Comparison of ENCODE assay signal across 1 cellular context in the genomic region with DNA sequence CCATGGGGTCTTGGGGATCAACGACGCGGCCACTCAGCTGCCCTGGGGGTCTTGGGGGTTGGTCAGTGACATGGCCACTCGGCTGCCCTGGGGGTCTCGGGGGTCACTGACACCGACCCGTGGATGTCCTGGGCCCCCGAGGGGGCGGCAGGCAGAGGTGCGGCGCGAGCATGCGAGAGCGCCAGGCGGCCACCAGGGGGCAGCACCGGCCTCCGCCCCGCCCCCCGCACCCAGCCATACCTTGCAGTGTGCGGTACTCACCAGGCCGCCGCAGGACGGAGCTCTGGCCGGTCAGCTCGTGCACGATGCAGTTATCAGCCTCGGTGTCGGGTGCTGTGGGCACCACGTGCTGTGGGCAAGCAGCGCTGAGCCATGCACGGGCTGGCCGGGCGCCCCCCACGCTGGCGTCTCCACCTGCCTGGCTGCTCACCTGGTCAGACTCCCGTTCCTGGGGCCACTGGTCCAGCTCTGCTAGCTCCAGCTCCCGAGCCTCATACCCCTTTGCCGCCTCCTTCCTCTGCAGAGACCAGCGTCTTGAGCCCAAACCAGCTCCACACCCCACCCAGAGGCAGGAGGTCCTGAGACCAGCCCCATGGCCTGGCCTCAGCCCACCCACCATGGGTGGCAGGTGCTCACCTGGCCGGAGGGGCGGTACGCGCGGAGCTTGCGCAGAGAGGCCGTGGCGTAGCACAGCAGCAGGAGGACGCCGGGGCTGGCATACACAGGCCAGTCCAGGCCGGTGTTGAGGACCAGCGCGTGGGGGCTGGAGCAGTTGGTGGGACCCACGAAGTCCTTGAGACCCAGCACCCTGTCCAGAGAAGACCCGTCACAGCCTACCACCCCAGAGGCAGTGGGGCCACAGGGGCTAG.
TF ChIP-seq lines count a peak whose summit lies in the region.

No MANE protein-coding gene starts in this region.

TF ChIP-seq in HepG2, 621 proteins besides CTCF, POLR2A, EP300 and RAD21 (continued from another document and continues in another):
- TF ChIP-seq HOXA3 (CRISPR knock-in tag; IDR thresholded peaks at IDR 0.05) (peak; percentile 77), HIVEP1 (CRISPR knock-in tag; IDR thresholded peaks at IDR 0.05) (peak; percentile 50; the same call in 1 of the 2 replicates), ZFY (CRISPR knock-in tag; IDR thresholded peaks at IDR 0.05) (peak; percentile 42; the same call in 1 of the 2 replicates), RELA (CRISPR knock-in tag; IDR thresholded peaks at IDR 0.05) (0 out of 2 replicates have a peak, but pooled peaks have one; percentile 65), ZNF225 (CRISPR knock-in tag; IDR thresholded peaks at IDR 0.05) (0 out of 2 replicates have a peak, but pooled peaks have one; percentile 50), FOSL2 (CRISPR knock-in tag; IDR thresholded peaks at IDR 0.05) (peak; percentile 21; the same call in 1 of the 2 replicates), WIZ (CRISPR knock-in tag; IDR thresholded peaks at IDR 0.05) (0 out of 2 replicates have a peak, but pooled peaks have one; percentile 74), ZNF691 (CRISPR knock-in tag; IDR thresholded peaks at IDR 0.05; ENCODE audit: borderline replicate concordance, low read depth) (peak; percentile 78; the same call in 1 of the 2 replicates), SRSF1 (optimal IDR thresholded peaks at IDR 0.05; ENCODE audit: low read depth, low read length) (peak; percentile 61), ZNF552 (CRISPR knock-in tag; IDR thresholded peaks at IDR 0.05; ENCODE audit: borderline replicate concordance) (no peak), RBFOX2 (IDR thresholded peaks at IDR 0.05; ENCODE audit: low read depth, low read length) (no peak), ATF7 (IDR thresholded peaks at IDR 0.05) (no peak), ATF7 (CRISPR knock-in tag; IDR thresholded peaks at IDR 0.05) (0 out of 2 replicates have a peak, but pooled peaks have one; percentile 36), ZNF777 (CRISPR knock-in tag; IDR thresholded peaks at IDR 0.05) (peak; percentile 70), ZNF563 (CRISPR knock-in tag; IDR thresholded peaks at IDR 0.05) (no peak), ZBTB7A (CRISPR knock-in tag; IDR thresholded peaks at IDR 0.05) (peak; percentile 73; the same call in 1 of the 2 replicates), CHCHD3 (CRISPR knock-in tag; IDR thresholded peaks at IDR 0.05) (peak; percentile 92), NFIB (CRISPR knock-in tag; IDR thresholded peaks at IDR 0.05; ENCODE audit: borderline replicate concordance) (peak; percentile 89; the same call in 1 of the 2 replicates), ZNF766 (CRISPR knock-in tag; IDR thresholded peaks at IDR 0.05; ENCODE audit: borderline replicate concordance) (no peak), LCORL (IDR thresholded peaks at IDR 0.05) (no peak), LCORL (CRISPR knock-in tag; IDR thresholded peaks at IDR 0.05) (peak; percentile 40; the same call in 1 of the 2 replicates), SMC3 (IDR thresholded peaks at IDR 0.05; ENCODE audit: low read length) (peak; percentile 30; the same call in 1 of the 2 replicates), ZBTB38 (CRISPR knock-in tag; IDR thresholded peaks at IDR 0.05) (peak; percentile 97), HDAC1 (CRISPR knock-in tag; IDR thresholded peaks at IDR 0.05) (peak; percentile 36; the same call in 1 of the 2 replicates), ZBTB46 (CRISPR knock-in tag; IDR thresholded peaks at IDR 0.05; ENCODE audit: borderline replicate concordance) (peak; percentile 77; the same call in 1 of the 2 replicates), RFXAP (CRISPR knock-in tag; IDR thresholded peaks at IDR 0.05; ENCODE audit: borderline replicate concordance) (0 out of 2 replicates have a peak, but pooled peaks have one; percentile 21), CC2D1A (CRISPR knock-in tag; IDR thresholded peaks at IDR 0.05) (no peak), ZZZ3 (CRISPR knock-in tag; IDR thresholded peaks at IDR 0.05; ENCODE audit: borderline replicate concordance) (no peak), MXD4 (CRISPR knock-in tag; IDR thresholded peaks at IDR 0.05) (peak; percentile 58; the same call in 1 of the 2 replicates), AHR (CRISPR knock-in tag; IDR thresholded peaks at IDR 0.05) (peak; percentile 88; the same call in 1 of the 2 replicates), RBM39 (IDR thresholded peaks at IDR 0.05; ENCODE audit: low read depth, low read length, poor library complexity, severe bottlenecking) (no peak), ZNF34 (CRISPR knock-in tag; IDR thresholded peaks at IDR 0.05; ENCODE audit: borderline replicate concordance) (no peak), ZSCAN25 (CRISPR knock-in tag; IDR thresholded peaks at IDR 0.05) (peak; percentile 93), MAF1 (CRISPR knock-in tag; IDR thresholded peaks at IDR 0.05; ENCODE audit: borderline replicate concordance) (0 out of 2 replicates have a peak, but pooled peaks have one; percentile 45), SNAI1 (CRISPR knock-in tag; IDR thresholded peaks at IDR 0.05; ENCODE audit: borderline replicate concordance) (no peak), SAFB2 (CRISPR knock-in tag; IDR thresholded peaks at IDR 0.05; ENCODE audit: borderline replicate concordance, low read depth) (peak; percentile 83; the same call in 1 of the 2 replicates)
- TF ChIP-seq, protein P1, sequence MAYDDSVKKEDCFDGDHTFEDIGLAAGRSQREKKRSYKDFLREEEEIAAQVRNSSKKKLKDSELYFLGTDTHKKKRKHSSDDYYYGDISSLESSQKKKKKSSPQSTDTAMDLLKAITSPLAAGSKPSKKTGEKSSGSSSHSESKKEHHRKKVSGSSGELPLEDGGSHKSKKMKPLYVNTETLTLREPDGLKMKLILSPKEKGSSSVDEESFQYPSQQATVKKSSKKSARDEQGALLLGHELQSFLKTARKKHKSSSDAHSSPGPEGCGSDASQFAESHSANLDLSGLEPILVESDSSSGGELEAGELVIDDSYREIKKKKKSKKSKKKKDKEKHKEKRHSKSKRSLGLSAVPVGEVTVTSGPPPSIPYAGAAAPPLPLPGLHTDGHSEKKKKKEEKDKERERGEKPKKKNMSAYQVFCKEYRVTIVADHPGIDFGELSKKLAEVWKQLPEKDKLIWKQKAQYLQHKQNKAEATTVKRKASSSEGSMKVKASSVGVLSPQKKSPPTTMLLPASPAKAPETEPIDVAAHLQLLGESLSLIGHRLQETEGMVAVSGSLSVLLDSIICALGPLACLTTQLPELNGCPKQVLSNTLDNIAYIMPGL (CRISPR knock-in tag; IDR thresholded peaks at IDR 0.05; ENCODE audit: borderline replicate concordance in 1 of 2, low read depth in 1 of 2): peak; percentile 81 to 85
- TF ChIP-seq, protein P2, sequence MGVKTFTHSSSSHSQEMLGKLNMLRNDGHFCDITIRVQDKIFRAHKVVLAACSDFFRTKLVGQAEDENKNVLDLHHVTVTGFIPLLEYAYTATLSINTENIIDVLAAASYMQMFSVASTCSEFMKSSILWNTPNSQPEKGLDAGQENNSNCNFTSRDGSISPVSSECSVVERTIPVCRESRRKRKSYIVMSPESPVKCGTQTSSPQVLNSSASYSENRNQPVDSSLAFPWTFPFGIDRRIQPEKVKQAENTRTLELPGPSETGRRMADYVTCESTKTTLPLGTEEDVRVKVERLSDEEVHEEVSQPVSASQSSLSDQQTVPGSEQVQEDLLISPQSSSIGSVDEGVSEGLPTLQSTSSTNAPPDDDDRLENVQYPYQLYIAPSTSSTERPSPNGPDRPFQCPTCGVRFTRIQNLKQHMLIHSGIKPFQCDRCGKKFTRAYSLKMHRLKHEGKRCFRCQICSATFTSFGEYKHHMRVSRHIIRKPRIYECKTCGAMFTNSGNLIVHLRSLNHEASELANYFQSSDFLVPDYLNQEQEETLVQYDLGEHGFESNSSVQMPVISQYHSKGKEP (CRISPR knock-in tag; IDR thresholded peaks at IDR 0.05): no peak
- TF ChIP-seq, protein P3, sequence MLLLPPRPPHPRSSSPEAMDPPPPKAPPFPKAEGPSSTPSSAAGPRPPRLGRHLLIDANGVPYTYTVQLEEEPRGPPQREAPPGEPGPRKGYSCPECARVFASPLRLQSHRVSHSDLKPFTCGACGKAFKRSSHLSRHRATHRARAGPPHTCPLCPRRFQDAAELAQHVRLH (CRISPR knock-in tag; IDR thresholded peaks at IDR 0.05; ENCODE audit: borderline replicate concordance, low read depth): peak; percentile 74; the same call in 1 of the 2 replicates
- TF ChIP-seq, protein P4, sequence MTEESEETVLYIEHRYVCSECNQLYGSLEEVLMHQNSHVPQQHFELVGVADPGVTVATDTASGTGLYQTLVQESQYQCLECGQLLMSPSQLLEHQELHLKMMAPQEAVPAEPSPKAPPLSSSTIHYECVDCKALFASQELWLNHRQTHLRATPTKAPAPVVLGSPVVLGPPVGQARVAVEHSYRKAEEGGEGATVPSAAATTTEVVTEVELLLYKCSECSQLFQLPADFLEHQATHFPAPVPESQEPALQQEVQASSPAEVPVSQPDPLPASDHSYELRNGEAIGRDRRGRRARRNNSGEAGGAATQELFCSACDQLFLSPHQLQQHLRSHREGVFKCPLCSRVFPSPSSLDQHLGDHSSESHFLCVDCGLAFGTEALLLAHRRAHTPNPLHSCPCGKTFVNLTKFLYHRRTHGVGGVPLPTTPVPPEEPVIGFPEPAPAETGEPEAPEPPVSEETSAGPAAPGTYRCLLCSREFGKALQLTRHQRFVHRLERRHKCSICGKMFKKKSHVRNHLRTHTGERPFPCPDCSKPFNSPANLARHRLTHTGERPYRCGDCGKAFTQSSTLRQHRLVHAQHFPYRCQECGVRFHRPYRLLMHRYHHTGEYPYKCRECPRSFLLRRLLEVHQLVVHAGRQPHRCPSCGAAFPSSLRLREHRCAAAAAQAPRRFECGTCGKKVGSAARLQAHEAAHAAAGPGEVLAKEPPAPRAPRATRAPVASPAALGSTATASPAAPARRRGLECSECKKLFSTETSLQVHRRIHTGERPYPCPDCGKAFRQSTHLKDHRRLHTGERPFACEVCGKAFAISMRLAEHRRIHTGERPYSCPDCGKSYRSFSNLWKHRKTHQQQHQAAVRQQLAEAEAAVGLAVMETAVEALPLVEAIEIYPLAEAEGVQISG (CRISPR knock-in tag; IDR thresholded peaks at IDR 0.05): peak; percentile 44; the same call in 1 of the 2 replicates
- TF ChIP-seq, protein P5, sequence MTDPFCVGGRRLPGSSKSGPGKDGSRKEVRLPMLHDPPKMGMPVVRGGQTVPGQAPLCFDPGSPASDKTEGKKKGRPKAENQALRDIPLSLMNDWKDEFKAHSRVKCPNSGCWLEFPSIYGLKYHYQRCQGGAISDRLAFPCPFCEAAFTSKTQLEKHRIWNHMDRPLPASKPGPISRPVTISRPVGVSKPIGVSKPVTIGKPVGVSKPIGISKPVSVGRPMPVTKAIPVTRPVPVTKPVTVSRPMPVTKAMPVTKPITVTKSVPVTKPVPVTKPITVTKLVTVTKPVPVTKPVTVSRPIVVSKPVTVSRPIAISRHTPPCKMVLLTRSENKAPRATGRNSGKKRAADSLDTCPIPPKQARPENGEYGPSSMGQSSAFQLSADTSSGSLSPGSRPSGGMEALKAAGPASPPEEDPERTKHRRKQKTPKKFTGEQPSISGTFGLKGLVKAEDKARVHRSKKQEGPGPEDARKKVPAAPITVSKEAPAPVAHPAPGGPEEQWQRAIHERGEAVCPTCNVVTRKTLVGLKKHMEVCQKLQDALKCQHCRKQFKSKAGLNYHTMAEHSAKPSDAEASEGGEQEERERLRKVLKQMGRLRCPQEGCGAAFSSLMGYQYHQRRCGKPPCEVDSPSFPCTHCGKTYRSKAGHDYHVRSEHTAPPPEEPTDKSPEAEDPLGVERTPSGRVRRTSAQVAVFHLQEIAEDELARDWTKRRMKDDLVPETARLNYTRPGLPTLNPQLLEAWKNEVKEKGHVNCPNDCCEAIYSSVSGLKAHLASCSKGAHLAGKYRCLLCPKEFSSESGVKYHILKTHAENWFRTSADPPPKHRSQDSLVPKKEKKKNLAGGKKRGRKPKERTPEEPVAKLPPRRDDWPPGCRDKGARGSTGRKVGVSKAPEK (CRISPR knock-in tag; IDR thresholded peaks at IDR 0.05; ENCODE audit: borderline replicate concordance): no peak
- TF ChIP-seq, protein P6, sequence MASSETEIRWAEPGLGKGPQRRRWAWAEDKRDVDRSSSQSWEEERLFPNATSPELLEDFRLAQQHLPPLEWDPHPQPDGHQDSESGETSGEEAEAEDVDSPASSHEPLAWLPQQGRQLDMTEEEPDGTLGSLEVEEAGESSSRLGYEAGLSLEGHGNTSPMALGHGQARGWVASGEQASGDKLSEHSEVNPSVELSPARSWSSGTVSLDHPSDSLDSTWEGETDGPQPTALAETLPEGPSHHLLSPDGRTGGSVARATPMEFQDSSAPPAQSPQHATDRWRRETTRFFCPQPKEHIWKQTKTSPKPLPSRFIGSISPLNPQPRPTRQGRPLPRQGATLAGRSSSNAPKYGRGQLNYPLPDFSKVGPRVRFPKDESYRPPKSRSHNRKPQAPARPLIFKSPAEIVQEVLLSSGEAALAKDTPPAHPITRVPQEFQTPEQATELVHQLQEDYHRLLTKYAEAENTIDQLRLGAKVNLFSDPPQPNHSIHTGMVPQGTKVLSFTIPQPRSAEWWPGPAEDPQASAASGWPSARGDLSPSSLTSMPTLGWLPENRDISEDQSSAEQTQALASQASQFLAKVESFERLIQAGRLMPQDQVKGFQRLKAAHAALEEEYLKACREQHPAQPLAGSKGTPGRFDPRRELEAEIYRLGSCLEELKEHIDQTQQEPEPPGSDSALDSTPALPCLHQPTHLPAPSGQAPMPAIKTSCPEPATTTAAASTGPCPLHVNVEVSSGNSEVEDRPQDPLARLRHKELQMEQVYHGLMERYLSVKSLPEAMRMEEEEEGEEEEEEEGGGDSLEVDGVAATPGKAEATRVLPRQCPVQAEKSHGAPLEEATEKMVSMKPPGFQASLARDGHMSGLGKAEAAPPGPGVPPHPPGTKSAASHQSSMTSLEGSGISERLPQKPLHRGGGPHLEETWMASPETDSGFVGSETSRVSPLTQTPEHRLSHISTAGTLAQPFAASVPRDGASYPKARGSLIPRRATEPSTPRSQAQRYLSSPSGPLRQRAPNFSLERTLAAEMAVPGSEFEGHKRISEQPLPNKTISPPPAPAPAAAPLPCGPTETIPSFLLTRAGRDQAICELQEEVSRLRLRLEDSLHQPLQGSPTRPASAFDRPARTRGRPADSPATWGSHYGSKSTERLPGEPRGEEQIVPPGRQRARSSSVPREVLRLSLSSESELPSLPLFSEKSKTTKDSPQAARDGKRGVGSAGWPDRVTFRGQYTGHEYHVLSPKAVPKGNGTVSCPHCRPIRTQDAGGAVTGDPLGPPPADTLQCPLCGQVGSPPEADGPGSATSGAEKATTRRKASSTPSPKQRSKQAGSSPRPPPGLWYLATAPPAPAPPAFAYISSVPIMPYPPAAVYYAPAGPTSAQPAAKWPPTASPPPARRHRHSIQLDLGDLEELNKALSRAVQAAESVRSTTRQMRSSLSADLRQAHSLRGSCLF (CRISPR knock-in tag; IDR thresholded peaks at IDR 0.05; ENCODE audit: borderline replicate concordance): no peak
